In genomic region chr16:50719401-50720337, GRCh38 we compare ENCODE assay signal across 1 cellular context.
A peak's percentile ranks its signal among the peaks of the same experiment; 100 is the strongest.
TF ChIP-seq lines count a peak whose summit lies in the region.

No MANE protein-coding gene starts in this region.

TF ChIP-seq in HepG2, 621 proteins besides CTCF, POLR2A, EP300 and RAD21 (continued from another document):
- TF ChIP-seq PATZ1 (CRISPR knock-in tag; IDR thresholded peaks at IDR 0.05), result peak; percentile 36; the same call in 1 of the 2 replicates
- TF ChIP-seq NONO (IDR thresholded peaks at IDR 0.05), result no peak
- no peak for TF ChIP-seq NONO (CRISPR knock-in tag; conservative IDR thresholded peaks at IDR 0.05)
- no peak for TF ChIP-seq GTF2F1 (IDR thresholded peaks at IDR 0.05; ENCODE audit: low read length)
- TF ChIP-seq ZC3H13 (CRISPR knock-in tag; IDR thresholded peaks at IDR 0.05), result no peak
- no peak for TF ChIP-seq MBNL3 (CRISPR knock-in tag; conservative IDR thresholded peaks at IDR 0.05)
- peak; percentile 69 for TF ChIP-seq ZNF501 (CRISPR knock-in tag; IDR thresholded peaks at IDR 0.05)
- peak; percentile 7; the same call in 1 of the 2 replicates for TF ChIP-seq ZNF281 (CRISPR knock-in tag; IDR thresholded peaks at IDR 0.05; ENCODE audit: borderline replicate concordance)
- no peak for TF ChIP-seq MYPOP (CRISPR knock-in tag; IDR thresholded peaks at IDR 0.05)
- no peak; the same call in 1 of the 2 replicates for TF ChIP-seq ZNF451 (CRISPR knock-in tag; IDR thresholded peaks at IDR 0.05)
- no peak for TF ChIP-seq RFX3 (CRISPR knock-in tag; IDR thresholded peaks at IDR 0.05)
- no peak for TF ChIP-seq ZNF644 (CRISPR knock-in tag; IDR thresholded peaks at IDR 0.05; ENCODE audit: low read depth)
- no peak; the same call in 1 of the 2 replicates for TF ChIP-seq PAXIP1 (CRISPR knock-in tag; conservative IDR thresholded peaks at IDR 0.05)
- TF ChIP-seq SIX1 (CRISPR knock-in tag; IDR thresholded peaks at IDR 0.05; ENCODE audit: borderline replicate concordance), result no peak
- TF ChIP-seq DR1 (CRISPR knock-in tag; IDR thresholded peaks at IDR 0.05), result 0 out of 2 replicates have a peak, but pooled peaks have one; percentile 26
